ENCODE assay signal across 8 cellular contexts in genomic region chr14:35399083-35399807, GRCh38. TPM values are rescaled to one million over a fixed set of nuclear protein-coding genes. Genes with fewer than 3 reads are reported as not detected.
DNase-seq lines count a peak whose midpoint lies in the region; ATAC-seq and TF ChIP-seq lines count a peak whose summit lies in the region.
"Had no signal": no experiment of that assay in that cellular context is flagged by ENCODE, and none has a peak within 500 bp of the region (broad histone marks: within the 10 kb centered on the region; RNA-seq: fewer than 3 reads in every experiment).

No MANE protein-coding gene starts in this region.

- CTCF ChIA-PET in HEK293 (lab: Yijun Ruan, JAX): interaction anchor here (1.1 kb wide), 1 partner anchor 259 kb away, joined by 5 read pairs; no protein-coding TSS in a partner anchor

- no peak for TF ChIP-seq EP300 in stomach (IDR thresholded peaks at IDR 0.05)

- TF ChIP-seq POLR2A in stomach (IDR thresholded peaks at IDR 0.05): no peak

- H3K9me3 ChIP-seq in HEK293 (ENCODE audit: control insufficient read depth, insufficient read depth, low read depth, low read length): no peaks in the 10 kb centered on the region
- H3K9me3 ChIP-seq in stomach: no peaks in the 10 kb centered on the region
- no peaks in the 10 kb centered on the region for H3K9me3 ChIP-seq in HAP-1

- H3K36me3 ChIP-seq in HEK293 (ENCODE audit: control insufficient read depth in 2 of 2, insufficient read depth in 1 of 2, low read length in 2 of 2) (peaks cover 15 to 38% of the 10 kb centered on the region in 2 experiments), stomach (peaks cover 37 to 48% (median 44%) of the 10 kb centered on the region in 4 donors), HAP-1 (replicated peaks) (peaks cover 39% of the 10 kb centered on the region)

- intact Hi-C loops in stomach (cut with DNase I; ENCODE audit: low total_unique reads): no loop called here

- peak overlapping the region; percentile 78 for H3K27ac Mint-ChIP-seq in activated T-cell treated with anti-CD3 and anti-CD28 coated beads, Interleukin-2, amount 50 U/mL, for 72 hours

- in situ Hi-C loops in HAP-1 (cut with MboI; ENCODE audit: low sequenced_read_pairs): no loop called here

- H3K27ac ChIP-seq in HEK293 (ENCODE audit: extremely low read depth, low read depth, low read length): no peak overlapping the region
- peak overlapping the region; percentile 51 to 100 (median 99) for H3K27ac ChIP-seq in stomach
- H3K27ac ChIP-seq: WERI-Rb-1 had no signal

- 0 out of 2 replicates have a peak, but pooled peaks cover 4% of the 10 kb centered on the region for H3K4me1 ChIP-seq in HEK293 (ENCODE audit: control insufficient read depth, insufficient read depth, low read length)
- peaks cover 46 to 61% (median 57%) of the 10 kb centered on the region in 4 donors for H3K4me1 ChIP-seq in stomach
- H3K4me1 ChIP-seq in HAP-1: peaks cover 24% of the 10 kb centered on the region

- POLR2A ChIA-PET in HEK293 (lab: Yijun Ruan, JAX): interaction anchor here (0.7 kb wide), 1 partner anchor 40 kb away, joined by 4 read pairs; no protein-coding TSS in a partner anchor

- TF ChIP-seq CTCF in HEK293 (tag by site-specific recombination; IDR thresholded peaks at IDR 0.05) (no peak), stomach (IDR thresholded peaks at IDR 0.05) (no peak)

- H3K4me3 ChIP-seq in HEK293 (ENCODE audit: low read depth, low read length) (no peak overlapping the region), stomach (peak overlapping the region in 1 of 4 donors; percentile 88), HAP-1 (no peak overlapping the region)

- peaks cover 65% of the 10 kb centered on the region for H3K4me1 Mint-ChIP-seq in activated T-cell treated with anti-CD3 and anti-CD28 coated beads, Interleukin-2, amount 50 U/mL, for 72 hours (ENCODE audit: low read depth)

- peak overlapping the region; percentile 52 to 56 for H3K4me3 Mint-ChIP-seq in activated T-cell treated with anti-CD3 and anti-CD28 coated beads, Interleukin-2, amount 50 U/mL, for 72 hours

- no peaks in the 10 kb centered on the region for H3K27me3 Mint-ChIP-seq in activated T-cell treated with anti-CD3 and anti-CD28 coated beads, Interleukin-2, amount 50 U/mL, for 72 hours (ENCODE audit: low read depth)

- H3K27me3 ChIP-seq in stomach: no peaks in the 10 kb centered on the region
- no peaks in the 10 kb centered on the region for H3K27me3 ChIP-seq in HAP-1 (ENCODE audit: low read depth)

- no peaks in the 10 kb centered on the region for H3K9me3 Mint-ChIP-seq in activated T-cell treated with anti-CD3 and anti-CD28 coated beads, Interleukin-2, amount 50 U/mL, for 72 hours

- H3K36me3 Mint-ChIP-seq in activated T-cell treated with anti-CD3 and anti-CD28 coated beads, Interleukin-2, amount 50 U/mL, for 72 hours (ENCODE audit: insufficient read depth in 2 of 2): peaks cover 33 to 46% of the 10 kb centered on the region in 2 donors

- 82 to 91% (median 89%) methylated on average over 10 of the region's 10 CpGs for WGBS in stomach, 5 donors

- peak in 1 of 2 donors; percentile 43 for DNase-seq in activated T-cell treated with anti-CD3 and anti-CD28 coated beads, Interleukin-2, amount 50 U/mL, for 72 hours
- peak; percentile 74 for DNase-seq in kidney tubule cell (ENCODE audit: low spot score)
- no peak for DNase-seq in stomach
- DNase-seq in HAP-1 (ENCODE audit: low spot score in 2 of 2): no peak
- no peak for DNase-seq in medulla oblongata (ENCODE audit: extremely low spot score)
- no peak for DNase-seq in HUDEP-2 (lab: John Stamatoyannopoulos, UW; ENCODE audit: unreplicated experiment in 76 of 76)
- DNase-seq: WERI-Rb-1 had no signal

- no peak for ATAC-seq in activated T-cell treated with anti-CD3 and anti-CD28 coated beads, Interleukin-2, amount 50 U/mL, for 72 hours (replicated peaks in 1 of 2)

TF ChIP-seq in HEK293, 187 proteins besides CTCF, POLR2A, EP300 and RAD21:
- no peak for TF ChIP-seq ZNF354C (tag by site-specific recombination; IDR thresholded peaks at IDR 0.05; ENCODE audit: borderline replicate concordance, low read depth)
- TF ChIP-seq MZF1 (tag by site-specific recombination; IDR thresholded peaks at IDR 0.05; ENCODE audit: borderline replicate concordance): peak; percentile 75; the same call in 1 of the 2 replicates
TF ChIP-seq in HEK293: peak in this region for 1.

RNA-seq across cellular contexts. Expression of gene NFKBIA, which starts 5.3 kb away (rescaled TPM):
- 100 to 1,000 TPM; 391 to 596 TPM for total RNA-seq in activated T-cell treated with anti-CD3 and anti-CD28 coated beads, Interleukin-2, amount 50 U/mL, for 72 hours
- total RNA-seq in stomach: 100 to 1,000 TPM; 166 to 605 (median 226) TPM
- polyA plus RNA-seq in stomach: 100 to 1,000 TPM; 107 to 136 (median 131) TPM
